In genomic region chr15:74424901-74425528, GRCh38 we compare ENCODE assay signal across 2 cellular contexts.
A peak's percentile ranks its signal among the peaks of the same experiment; 100 is the strongest.
TF ChIP-seq lines count a peak whose summit lies in the region.

No MANE protein-coding gene starts in this region.

TF ChIP-seq in HepG2, 621 proteins besides CTCF, POLR2A, EP300 and RAD21:
- TF ChIP-seq NR2F6 (IDR thresholded peaks at IDR 0.05): no peak
- 0 out of 2 replicates have a peak, but pooled peaks have one; percentile 13 for TF ChIP-seq NR2F6 (CRISPR knock-in tag; IDR thresholded peaks at IDR 0.05)
- TF ChIP-seq ZNF629 (CRISPR knock-in tag; conservative IDR thresholded peaks at IDR 0.05): peak; percentile 73
- TF ChIP-seq, protein P1, sequence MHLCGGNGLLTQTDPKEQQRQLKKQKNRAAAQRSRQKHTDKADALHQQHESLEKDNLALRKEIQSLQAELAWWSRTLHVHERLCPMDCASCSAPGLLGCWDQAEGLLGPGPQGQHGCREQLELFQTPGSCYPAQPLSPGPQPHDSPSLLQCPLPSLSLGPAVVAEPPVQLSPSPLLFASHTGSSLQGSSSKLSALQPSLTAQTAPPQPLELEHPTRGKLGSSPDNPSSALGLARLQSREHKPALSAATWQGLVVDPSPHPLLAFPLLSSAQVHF (CRISPR knock-in tag; IDR thresholded peaks at IDR 0.05): no peak
- TF ChIP-seq RARA (CRISPR knock-in tag; IDR thresholded peaks at IDR 0.05): 0 out of 2 replicates have a peak, but pooled peaks have one; percentile 13

TF ChIP-seq in SK-N-SH, 30 proteins besides CTCF, POLR2A, EP300 and RAD21:
- no peak for TF ChIP-seq ELF1 (IDR thresholded peaks at IDR 0.05)
- no peak for TF ChIP-seq GATA2 (CRISPR knock-in tag; IDR thresholded peaks at IDR 0.05)
- no peak for TF ChIP-seq TAF1 (IDR thresholded peaks at IDR 0.05; ENCODE audit: borderline replicate concordance, low read depth, low read length)
- no peak for TF ChIP-seq POLR2AphosphoS5 (IDR thresholded peaks at IDR 0.05; ENCODE audit: low read depth, low read length)
- TF ChIP-seq, protein P2, sequence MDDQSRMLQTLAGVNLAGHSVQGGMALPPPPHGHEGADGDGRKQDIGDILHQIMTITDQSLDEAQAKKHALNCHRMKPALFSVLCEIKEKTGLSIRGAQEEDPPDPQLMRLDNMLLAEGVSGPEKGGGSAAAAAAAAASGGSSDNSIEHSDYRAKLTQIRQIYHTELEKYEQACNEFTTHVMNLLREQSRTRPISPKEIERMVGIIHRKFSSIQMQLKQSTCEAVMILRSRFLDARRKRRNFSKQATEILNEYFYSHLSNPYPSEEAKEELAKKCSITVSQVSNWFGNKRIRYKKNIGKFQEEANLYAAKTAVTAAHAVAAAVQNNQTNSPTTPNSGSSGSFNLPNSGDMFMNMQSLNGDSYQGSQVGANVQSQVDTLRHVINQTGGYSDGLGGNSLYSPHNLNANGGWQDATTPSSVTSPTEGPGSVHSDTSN (IDR thresholded peaks at IDR 0.05): no peak
- no peak for TF ChIP-seq RXRA (IDR thresholded peaks at IDR 0.05; ENCODE audit: borderline replicate concordance, low read depth)
- TF ChIP-seq NRF1 (IDR thresholded peaks at IDR 0.05; ENCODE audit: low read depth, low read length): no peak
- TF ChIP-seq, protein P3, sequence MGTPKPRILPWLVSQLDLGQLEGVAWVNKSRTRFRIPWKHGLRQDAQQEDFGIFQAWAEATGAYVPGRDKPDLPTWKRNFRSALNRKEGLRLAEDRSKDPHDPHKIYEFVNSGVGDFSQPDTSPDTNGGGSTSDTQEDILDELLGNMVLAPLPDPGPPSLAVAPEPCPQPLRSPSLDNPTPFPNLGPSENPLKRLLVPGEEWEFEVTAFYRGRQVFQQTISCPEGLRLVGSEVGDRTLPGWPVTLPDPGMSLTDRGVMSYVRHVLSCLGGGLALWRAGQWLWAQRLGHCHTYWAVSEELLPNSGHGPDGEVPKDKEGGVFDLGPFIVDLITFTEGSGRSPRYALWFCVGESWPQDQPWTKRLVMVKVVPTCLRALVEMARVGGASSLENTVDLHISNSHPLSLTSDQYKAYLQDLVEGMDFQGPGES (IDR thresholded peaks at IDR 0.05; ENCODE audit: low read depth, low read length): no peak
- TF ChIP-seq MEF2A (IDR thresholded peaks at IDR 0.05; ENCODE audit: borderline replicate concordance, low read depth): no peak
TF ChIP-seq in SK-N-SH: peak in this region for 0.
